In the genomic region with DNA sequence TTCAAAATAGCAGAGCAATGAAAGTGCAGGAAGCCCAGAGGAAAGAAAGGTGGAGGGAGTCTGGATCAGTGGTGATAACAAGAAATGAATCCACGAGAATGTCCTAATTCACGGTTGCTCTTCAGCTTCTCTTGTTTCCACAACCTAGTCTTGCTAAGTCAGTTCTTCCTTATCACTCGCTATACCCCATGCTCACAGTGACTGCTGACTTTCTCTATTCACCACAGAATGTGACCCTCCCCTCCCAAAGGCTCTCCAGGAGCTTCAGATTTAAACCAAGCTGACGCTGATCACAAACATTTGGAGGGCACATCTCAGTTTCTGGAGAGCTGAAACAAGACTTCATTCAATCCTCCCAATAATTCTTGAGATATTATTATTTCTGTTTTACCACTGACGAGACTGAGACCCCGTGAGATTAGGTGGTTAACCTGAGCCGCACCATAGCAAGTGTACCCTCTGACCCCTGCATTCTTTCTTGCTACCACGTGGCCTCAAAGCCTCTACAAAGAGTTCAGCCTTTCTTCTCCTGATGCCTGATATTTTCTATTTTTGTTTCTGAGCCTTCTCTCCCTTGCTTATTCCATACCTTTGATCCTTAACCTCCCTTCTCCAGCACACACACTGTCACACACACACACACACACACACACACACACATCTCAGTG, we compare ENCODE assay signal across 20 cellular contexts. TPM values are rescaled to one million over a fixed set of nuclear protein-coding genes. Genes with fewer than 3 reads are reported as not detected.
DNase-seq lines count a peak whose midpoint lies in the region; ATAC-seq and TF ChIP-seq lines count a peak whose summit lies in the region.
"Had no signal": no experiment of that assay in that cellular context is flagged by ENCODE, and none has a peak within 500 bp of the region (broad histone marks: within the 10 kb centered on the region; RNA-seq: fewer than 3 reads in every experiment).

No MANE protein-coding gene starts in this region.

- H2AFZ ChIP-seq in osteoblast (ENCODE audit: low read length): no peak overlapping the region

- TF ChIP-seq CTCF in heart left ventricle (IDR thresholded peaks at IDR 0.05): no peak
- TF ChIP-seq CTCF in osteoblast (IDR thresholded peaks at IDR 0.05; ENCODE audit: extremely low read depth, low read depth, low read length): no peak
- TF ChIP-seq CTCF in vagina (IDR thresholded peaks at IDR 0.05): no peak

- H3K27me3 ChIP-seq in heart left ventricle (no peaks in the 10 kb centered on the region), osteoblast (ENCODE audit: insufficient read depth, low read length) (no peaks in the 10 kb centered on the region), vagina (no peaks in the 10 kb centered on the region)
- H3K27me3 ChIP-seq: body of pancreas, suprapubic skin had no signal

- H3K4me3 ChIP-seq in heart left ventricle (no peak overlapping the region), osteoblast (ENCODE audit: insufficient read depth, low read length) (peak overlapping the region; percentile 1), vagina (no peak overlapping the region)
- H3K4me3 ChIP-seq: body of pancreas, suprapubic skin had no signal

- no peaks in the 10 kb centered on the region for H3K9me3 ChIP-seq in heart left ventricle
- H3K9me3 ChIP-seq in osteoblast (ENCODE audit: low read depth, low read length): no peaks in the 10 kb centered on the region
- no peaks in the 10 kb centered on the region for H3K9me3 ChIP-seq in vagina
- H3K9me3 ChIP-seq: body of pancreas, suprapubic skin had no signal

- ATAC-seq in heart left ventricle (no peak), Right ventricle myocardium superior (ENCODE audit: poor library complexity) (no peak), HG02981 (IDR thresholded peaks at IDR 0.05; ENCODE audit: unreplicated experiment) (no peak)
- ATAC-seq: body of pancreas, HCT116 had no signal

- 72 to 82% (median 77%) methylated on average over 8 of the region's 8 CpGs for WGBS in heart left ventricle, 4 donors

- TF ChIP-seq POLR2A in heart left ventricle (IDR thresholded peaks at IDR 0.05) (no peak), vagina (IDR thresholded peaks at IDR 0.05) (no peak)

- H3K4me2 ChIP-seq in osteoblast (ENCODE audit: insufficient read depth, low read length): peak overlapping the region; percentile 59

- intact Hi-C loops in heart left ventricle (cut with DNase I): loop anchor here in 1 of 10 donors (10.0 kb wide), 1 partner anchor 1135 kb away; a partner anchor contains a TSS
- intact Hi-C loops in Right ventricle myocardium superior (cut with DNase I): no loop called here
- intact Hi-C loops in vagina (cut with DNase I): loop anchor here (10.0 kb wide), 1 partner anchor 105 kb away; a partner anchor contains a TSS

- H3K4me1 ChIP-seq in heart left ventricle: peaks cover 0 to 33% (median 10%) of the 10 kb centered on the region in 12 donors
- peaks cover 76% of the 10 kb centered on the region for H3K4me1 ChIP-seq in osteoblast (ENCODE audit: insufficient read depth, low read length)
- peaks cover 17% of the 10 kb centered on the region for H3K4me1 ChIP-seq in vagina
- H3K4me1 ChIP-seq: body of pancreas had no signal

- DNase-seq in heart left ventricle (no peak), Right ventricle myocardium superior (no peak), osteoblast (ENCODE audit: insufficient read length, low spot score, missing footprints) (no peak), vagina (ENCODE audit: extremely low spot score in 2 of 2) (no peak), occipital lobe (lab: John Stamatoyannopoulos, UW) (no peak)
- no peak for DNase-seq in activated CD8-positive, alpha-beta memory T cell treated with anti-CD3 and anti-CD28 coated beads, Interleukin-2, amount 50 U/mL, for 48 hours
- DNase-seq: activated CD4-positive, alpha-beta T cell treated with anti-CD3 and anti-CD28 coated beads, Interleukin-2, amount 50 U/mL, for 1 hour; activated naive CD4-positive, alpha-beta T cell treated with Interleukin-2 at 50 U/mL for 16 hours; body of pancreas; C1 segment of cervical spinal cord; DMS153; NCI-H1417 treated with DMSO at 0.1 percent for 48 hours; NCI-H2171; NCI-H82; right cardiac atrium; stimulated activated CD4-positive, alpha-beta T cell treated with anti-CD3 and anti-CD28 coated beads, Interleukin-4, amount 100 ng/mL, for 1 hour had no signal

- peaks cover 100% of the 10 kb centered on the region for H3K79me2 ChIP-seq in osteoblast (ENCODE audit: insufficient read depth, low read length)

- H3K36me3 ChIP-seq in heart left ventricle (no peaks in the 10 kb centered on the region), osteoblast (ENCODE audit: insufficient read depth, low read length) (peaks cover 67% of the 10 kb centered on the region), vagina (no peaks in the 10 kb centered on the region)
- H3K36me3 ChIP-seq: suprapubic skin had no signal

- peak overlapping the region in 7 of 12 donors; percentile 13 to 68 (median 56) for H3K27ac ChIP-seq in heart left ventricle
- H3K27ac ChIP-seq in cingulate gyrus (ENCODE audit: low read depth, low read length): peak overlapping the region; percentile 21
- H3K27ac ChIP-seq in osteoblast (ENCODE audit: low read depth, low read length): peak overlapping the region; percentile 81
- H3K27ac ChIP-seq in vagina: peak overlapping the region; percentile 72
- H3K27ac ChIP-seq: body of pancreas, suprapubic skin had no signal

- peaks cover 75% of the 10 kb centered on the region for H4K20me1 ChIP-seq in osteoblast (ENCODE audit: insufficient read depth, low read length)

RNA-seq across cellular contexts. Expression of a gene that starts 10.7 kb away (rescaled TPM):
- 100 to 1,000 TPM in 1 of 9 donors, 10 to 100 TPM in 8; 12.0 to 213 (median 48.9) TPM for total RNA-seq in heart left ventricle
- 100 to 1,000 TPM in 1 of 2 donors, 10 to 100 TPM in 1; 31.0 to 253 TPM for polyA plus RNA-seq in heart left ventricle
- total RNA-seq in Right ventricle myocardium superior: 29.4 TPM
- total RNA-seq in osteoblast: 58.9 and 81.8 TPM in 2 replicates
- 130 TPM for total RNA-seq in vagina
- 3.7 TPM for total RNA-seq in occipital lobe

Comparison
In these comparisons a context has a peak if more than half of its experiments do, and no peak if none do; other contexts are left out.
1. H3K27ac ChIP-seq: peak in every context shown above with its lines; median percentile 81 in osteoblast; 72 in vagina; 56 in heart left ventricle; 21 in cingulate gyrus.